8 cellular contexts compared by ENCODE assay signal in the genomic region with DNA sequence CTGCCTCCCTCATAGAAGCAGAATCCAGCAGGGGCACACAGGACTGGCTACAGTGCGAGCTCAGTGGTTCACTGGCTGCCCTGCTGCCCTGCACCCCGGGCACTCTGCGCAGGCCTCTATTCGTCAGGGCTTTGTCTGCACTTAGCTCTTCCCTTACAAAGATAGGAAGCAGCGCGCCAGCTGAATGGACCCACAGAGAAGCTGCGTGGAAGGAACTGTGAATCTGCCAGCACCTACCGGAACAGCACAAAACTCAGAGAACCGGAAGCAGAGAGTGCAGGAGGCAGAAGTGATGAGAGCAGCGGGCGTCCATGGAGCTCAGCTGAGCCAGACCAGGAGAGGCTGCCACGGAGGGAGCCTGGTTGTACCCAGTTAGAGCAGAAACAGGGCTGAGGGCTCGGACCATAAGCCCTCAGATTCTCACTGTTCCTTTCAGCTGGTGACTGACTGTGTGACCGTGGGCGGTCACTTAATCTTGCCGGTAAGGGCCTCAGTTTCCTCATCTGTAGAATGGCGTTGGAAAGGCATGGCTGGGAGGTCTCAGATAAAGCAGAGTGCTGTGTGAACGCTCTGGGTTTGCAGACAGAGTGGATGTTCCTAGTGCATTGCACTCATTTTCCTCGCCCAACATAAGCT. TPM values are rescaled to one million over a fixed set of nuclear protein-coding genes. Genes with fewer than 3 reads are reported as not detected.
DNase-seq lines count a peak whose midpoint lies in the region; ATAC-seq, FAIRE-seq and TF ChIP-seq lines count a peak whose summit lies in the region.

No MANE protein-coding gene starts in this region.

- peaks cover 34% of the 10 kb centered on the region for H3K4me1 ChIP-seq in suprapubic skin

- ATAC-seq in activated CD8-positive, alpha-beta memory T cell treated with anti-CD3 and anti-CD28 coated beads, Interleukin-2, amount 10 ng/mL, durations not matched to agents 7 days and 5 days = no peak
- ATAC-seq in HG03196 (IDR thresholded peaks at IDR 0.05; ENCODE audit: unreplicated experiment) = no peak

- TF ChIP-seq POLR2A in suprapubic skin (IDR thresholded peaks at IDR 0.05) = no peak

- H3K4me3 Mint-ChIP-seq in activated CD8-positive, alpha-beta memory T cell treated with anti-CD3 and anti-CD28 coated beads, Interleukin-2, amount 10 ng/mL, durations not matched to agents 7 days and 5 days = peak overlapping the region; percentile 68
- peak overlapping the region; percentile 57 for H3K4me3 Mint-ChIP-seq in activated CD4-positive, alpha-beta memory T cell treated with anti-CD3 and anti-CD28 coated beads, Interleukin-2, amount 10 ng/mL, durations not matched to agents 7 days and 5 days

- H3K27me3 Mint-ChIP-seq in activated CD8-positive, alpha-beta memory T cell treated with anti-CD3 and anti-CD28 coated beads, Interleukin-2, amount 10 ng/mL, durations not matched to agents 7 days and 5 days = peaks cover 16% of the 10 kb centered on the region
- H3K27me3 Mint-ChIP-seq in activated CD4-positive, alpha-beta memory T cell treated with anti-CD3 and anti-CD28 coated beads, Interleukin-2, amount 10 ng/mL, durations not matched to agents 7 days and 5 days = peaks cover 20% of the 10 kb centered on the region

- WGBS in suprapubic skin = 73% methylated on average over 18 of the region's 19 CpGs

- no peak for TF ChIP-seq CTCF in suprapubic skin (IDR thresholded peaks at IDR 0.05)

- no peak overlapping the region for H3K27ac ChIP-seq in suprapubic skin

- peaks cover 26% of the 10 kb centered on the region for H3K4me1 Mint-ChIP-seq in activated CD8-positive, alpha-beta memory T cell treated with anti-CD3 and anti-CD28 coated beads, Interleukin-2, amount 10 ng/mL, durations not matched to agents 7 days and 5 days
- H3K4me1 Mint-ChIP-seq in activated CD4-positive, alpha-beta memory T cell treated with anti-CD3 and anti-CD28 coated beads, Interleukin-2, amount 10 ng/mL, durations not matched to agents 7 days and 5 days = peaks cover 33% of the 10 kb centered on the region

- TF ChIP-seq EP300 in suprapubic skin (IDR thresholded peaks at IDR 0.05) = no peak

- no peaks in the 10 kb centered on the region for H3K9me3 Mint-ChIP-seq in activated CD8-positive, alpha-beta memory T cell treated with anti-CD3 and anti-CD28 coated beads, Interleukin-2, amount 10 ng/mL, durations not matched to agents 7 days and 5 days (ENCODE audit: low read depth)
- no peaks in the 10 kb centered on the region for H3K9me3 Mint-ChIP-seq in activated CD4-positive, alpha-beta memory T cell treated with anti-CD3 and anti-CD28 coated beads, Interleukin-2, amount 10 ng/mL, durations not matched to agents 7 days and 5 days

- no peaks in the 10 kb centered on the region for H3K27me3 ChIP-seq in suprapubic skin

- DNase-seq in activated CD8-positive, alpha-beta memory T cell treated with anti-CD3 and anti-CD28 coated beads, Interleukin-2, amount 10 ng/mL, durations not matched to agents 7 days and 5 days = no peak
- DNase-seq in activated CD8-positive, alpha-beta memory T cell treated with anti-CD3 and anti-CD28 coated beads, Interleukin-2, amount 50 U/mL, for 48 hours = no peak
- DNase-seq in activated CD4-positive, alpha-beta memory T cell treated with anti-CD3 and anti-CD28 coated beads, Interleukin-2, amount 10 ng/mL, durations not matched to agents 7 days and 5 days = no peak
- DNase-seq in inferior parietal cortex (ENCODE audit: extremely low spot score) (peak; percentile 55), suprapubic skin (ENCODE audit: low spot score in 2 of 2) (no peak), urothelium cell line (ENCODE audit: low spot score) (no peak), COLO829 (ENCODE audit: low spot score) (no peak)

- no peaks in the 10 kb centered on the region for H3K9me3 ChIP-seq in suprapubic skin

- H3K4me3 ChIP-seq in suprapubic skin = peak overlapping the region; percentile 56

- H3K27ac Mint-ChIP-seq in activated CD8-positive, alpha-beta memory T cell treated with anti-CD3 and anti-CD28 coated beads, Interleukin-2, amount 10 ng/mL, durations not matched to agents 7 days and 5 days = no peak overlapping the region
- H3K27ac Mint-ChIP-seq in activated CD4-positive, alpha-beta memory T cell treated with anti-CD3 and anti-CD28 coated beads, Interleukin-2, amount 10 ng/mL, durations not matched to agents 7 days and 5 days = no peak overlapping the region

- CTCF ChIA-PET in activated CD8-positive, alpha-beta memory T cell treated with anti-CD3 and anti-CD28 coated beads, Interleukin-2, amount 10 ng/mL, durations not matched to agents 7 days and 5 days (lab: Charles Lee) = interaction anchor here (0.6 to 7.2 kb wide), 39 partner anchors 9 to 550 kb away, joined by 3 to 121 read pairs (median 5); a partner anchor contains a TSS
- CTCF ChIA-PET in activated CD4-positive, alpha-beta memory T cell treated with anti-CD3 and anti-CD28 coated beads, Interleukin-2, amount 10 ng/mL, durations not matched to agents 7 days and 5 days (lab: Charles Lee) = interaction anchor here (0.7 to 6.2 kb wide), 39 partner anchors 8 to 455 kb away, joined by 3 to 91 read pairs (median 5); a partner anchor contains a TSS

- no peaks in the 10 kb centered on the region for H3K36me3 Mint-ChIP-seq in activated CD8-positive, alpha-beta memory T cell treated with anti-CD3 and anti-CD28 coated beads, Interleukin-2, amount 10 ng/mL, durations not matched to agents 7 days and 5 days
- H3K36me3 Mint-ChIP-seq in activated CD4-positive, alpha-beta memory T cell treated with anti-CD3 and anti-CD28 coated beads, Interleukin-2, amount 10 ng/mL, durations not matched to agents 7 days and 5 days (ENCODE audit: low read depth) = no peaks in the 10 kb centered on the region

- no peak for FAIRE-seq in urothelium cell line (lab: Jason Lieb, UNC)

- POLR2A ChIA-PET in activated CD4-positive, alpha-beta memory T cell treated with anti-CD3 and anti-CD28 coated beads, Interleukin-2, amount 10 ng/mL, durations not matched to agents 7 days and 5 days (lab: Charles Lee) = interaction anchor here (0.7 to 2.9 kb wide), 7 partner anchors 20 to 452 kb away, joined by 3 to 14 read pairs (median 7); a partner anchor contains a TSS

- H3K36me3 ChIP-seq in suprapubic skin = no peaks in the 10 kb centered on the region

RNA-seq across cellular contexts. Expression of a gene that starts 23.1 kb away (rescaled TPM):
- total RNA-seq in activated CD8-positive, alpha-beta memory T cell treated with anti-CD3 and anti-CD28 coated beads, Interleukin-2, amount 10 ng/mL, durations not matched to agents 7 days and 5 days = 10 to 100 TPM in 1 of 2 experiments, 1 to 10 TPM in 1; 9.9 to 15.9 TPM
- 10 to 100 TPM; 22.9 to 23.8 TPM for total RNA-seq in activated CD4-positive, alpha-beta memory T cell treated with anti-CD3 and anti-CD28 coated beads, Interleukin-2, amount 10 ng/mL, durations not matched to agents 7 days and 5 days
- total RNA-seq in suprapubic skin = 100 to 1,000 TPM in 1 of 4 donors, 10 to 100 TPM in 3; 30.3 to 101 (median 39.7) TPM
